Comparison of ENCODE assay signal across 8 cellular contexts in genomic region chr3:188956839-188957489, GRCh38.
DNase-seq lines count a peak whose midpoint lies in the region; ATAC-seq and TF ChIP-seq lines count a peak whose summit lies in the region.

No MANE protein-coding gene starts in this region.

- no peaks in the 10 kb centered on the region for H3K27me3 Mint-ChIP-seq in osteocyte (ENCODE audit: unreplicated experiment)

- no peak overlapping the region for H3K27ac Mint-ChIP-seq in osteocyte (ENCODE audit: unreplicated experiment)

- H3K36me3 Mint-ChIP-seq in osteocyte (ENCODE audit: unreplicated experiment), result no peaks in the 10 kb centered on the region

- no peaks in the 10 kb centered on the region for H3K9me3 Mint-ChIP-seq in osteocyte (ENCODE audit: unreplicated experiment)

- H3K4me3 Mint-ChIP-seq in osteocyte (ENCODE audit: unreplicated experiment), result no peak overlapping the region

- TF ChIP-seq CTCF in fibroblast of mammary gland (conservative IDR thresholded peaks at IDR 0.05; ENCODE audit: control insufficient read depth, insufficient read depth, low read depth, low read length) (peak; percentile 82), osteocyte (IDR thresholded peaks at IDR 0.05) (peak; percentile 82), omental fat pad (IDR thresholded peaks at IDR 0.05) (no peak)

- H3K4me3 ChIP-seq in fibroblast of mammary gland (ENCODE audit: control insufficient read depth, low read depth, low read length), result no peak overlapping the region

- ATAC-seq in SK-N-SH treated with all-trans-retinoic acid at 6 μM for 48 hours (peak; percentile 59), omental fat pad (ENCODE audit: low FRiP score) (no peak), GM18873 (IDR thresholded peaks at IDR 0.05; ENCODE audit: low FRiP score, unreplicated experiment) (no peak)

- DNase-seq in Daoy (ENCODE audit: low read depth) (peak; percentile 39), Kasumi-1 (lab: John Stamatoyannopoulos, UW) (peak; percentile 46 to 63), fibroblast of mammary gland (ENCODE audit: low read depth) (peak; percentile 80), osteocyte (ENCODE audit: extremely low spot score, unreplicated experiment) (no peak), omental fat pad (ENCODE audit: low spot score) (no peak)
- DNase-seq in stimulated activated CD4-positive, alpha-beta T cell treated with anti-CD3 and anti-CD28 coated beads, Interleukin-15, amount 100 ng/mL, for 24 hours, result no peak

- peaks cover 11% of the 10 kb centered on the region for H3K4me1 Mint-ChIP-seq in osteocyte (ENCODE audit: unreplicated experiment)

TF ChIP-seq in SK-N-SH treated with all-trans-retinoic acid at 6 μM for 48 hours, 23 proteins besides CTCF, POLR2A, EP300 and RAD21:
- no peak for TF ChIP-seq CSDC2 (CRISPR knock-in tag; IDR thresholded peaks at IDR 0.05)
- TF ChIP-seq ZNF8 (CRISPR knock-in tag; IDR thresholded peaks at IDR 0.05), result no peak
- no peak for TF ChIP-seq GLIS3 (CRISPR knock-in tag; IDR thresholded peaks at IDR 0.05)
- no peak for TF ChIP-seq CSRNP3 (CRISPR knock-in tag; IDR thresholded peaks at IDR 0.05)
- TF ChIP-seq ZFP3 (CRISPR knock-in tag; IDR thresholded peaks at IDR 0.05), result no peak
- no peak for TF ChIP-seq TSHZ2 (CRISPR knock-in tag; IDR thresholded peaks at IDR 0.05)
- no peak for TF ChIP-seq ESRRG (CRISPR knock-in tag; IDR thresholded peaks at IDR 0.05)
- no peak for TF ChIP-seq ZC3H10 (CRISPR knock-in tag; IDR thresholded peaks at IDR 0.05)
- no peak for TF ChIP-seq ARNTL (CRISPR knock-in tag; IDR thresholded peaks at IDR 0.05; ENCODE audit: borderline replicate concordance, low read depth)
- no peak for TF ChIP-seq PATZ1 (CRISPR knock-in tag; IDR thresholded peaks at IDR 0.05; ENCODE audit: borderline replicate concordance)
- no peak for TF ChIP-seq PPARA (CRISPR knock-in tag; IDR thresholded peaks at IDR 0.05; ENCODE audit: borderline replicate concordance)
- no peak for TF ChIP-seq TOX (CRISPR knock-in tag; IDR thresholded peaks at IDR 0.05; ENCODE audit: borderline replicate concordance)
- TF ChIP-seq ISL1 (CRISPR knock-in tag; IDR thresholded peaks at IDR 0.05), result no peak
- TF ChIP-seq ZNF565 (CRISPR knock-in tag; conservative IDR thresholded peaks at IDR 0.05; ENCODE audit: low read depth), result no peak
- TF ChIP-seq CREB5 (CRISPR knock-in tag; IDR thresholded peaks at IDR 0.05; ENCODE audit: low read depth), result no peak
- no peak for TF ChIP-seq ZNF70 (CRISPR knock-in tag; IDR thresholded peaks at IDR 0.05)
- no peak for TF ChIP-seq ZFP30 (CRISPR knock-in tag; IDR thresholded peaks at IDR 0.05)
- TF ChIP-seq POU6F1 (CRISPR knock-in tag; IDR thresholded peaks at IDR 0.05; ENCODE audit: borderline replicate concordance, low read depth), result no peak
TF ChIP-seq in SK-N-SH treated with all-trans-retinoic acid at 6 μM for 48 hours: peak in this region for 0.

Comparison
In these comparisons a context has a peak if more than half of its experiments do, and no peak if none do; other contexts are left out.
1. DNase-seq: peak in Daoy (single experiment), Kasumi-1 (2 of 2) and fibroblast of mammary gland (single experiment); none in osteocyte (single experiment), omental fat pad (single experiment) and stimulated activated CD4-positive, alpha-beta T cell treated with anti-CD3 and anti-CD28 coated beads, Interleukin-15, amount 100 ng/mL, for 24 hours (single experiment).
2. CTCF ChIP-seq: peak in fibroblast of mammary gland (single experiment) and osteocyte (single experiment); none in omental fat pad (0 of 3).